ENCODE assay signal across 29 cellular contexts in the genomic region with DNA sequence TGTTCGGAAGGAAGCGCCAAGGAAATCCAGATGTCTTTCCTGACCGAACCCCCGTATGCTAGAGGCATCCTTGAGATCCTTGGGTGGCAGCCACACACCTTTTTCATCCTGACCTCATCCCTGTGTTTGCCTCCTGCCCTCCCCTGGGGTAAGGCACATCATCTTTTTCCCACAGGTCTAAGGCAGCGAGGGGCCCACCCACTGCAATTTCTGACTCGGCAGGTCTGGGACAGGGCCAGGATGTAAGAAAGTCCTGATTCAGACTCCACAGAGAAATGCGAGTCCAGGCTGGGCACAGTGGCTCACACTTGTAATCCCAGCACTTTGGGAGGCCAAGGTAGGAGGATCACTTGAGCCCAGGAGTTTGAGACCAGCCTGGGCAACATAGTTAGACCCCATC. TPM values are rescaled to one million over a fixed set of nuclear protein-coding genes. Genes with fewer than 3 reads are reported as not detected.
"Had no signal": no experiment of that assay in that cellular context is flagged by ENCODE, and none has a peak within 500 bp of the region (broad histone marks: within the 10 kb centered on the region; RNA-seq: fewer than 3 reads in every experiment).

No MANE protein-coding gene starts in this region.

- H3K27ac ChIP-seq: body of pancreas, left lung, stomach, suprapubic skin, transverse colon, uterus, WERI-Rb-1 had no signal

- ATAC-seq: activated CD8-positive, alpha-beta memory T cell treated with anti-CD3 and anti-CD28 coated beads, Interleukin-2, amount 10 ng/mL, durations not matched to agents 7 days and 5 days; activated CD8-positive, alpha-beta T cell treated with anti-CD3 and anti-CD28 coated beads for 36 hours; activated naive CD8-positive, alpha-beta T cell treated with anti-CD3 and anti-CD28 coated beads, Interleukin-2, amount 50 U/mL, for 24 hours; body of pancreas; left lung; naive thymus-derived CD4-positive, alpha-beta T cell; sciatic nerve; stimulated activated memory B cell treated with anti-CD40 and anti-IgM and Interleukin-4, amounts not matched to agents 10 μg/mL and 1 μg/mL and 100 μg/mL, for 72 hours had no signal

- H3K9me3 ChIP-seq: body of pancreas, left lung, stomach, suprapubic skin, transverse colon, uterus had no signal

- H3K4me3 ChIP-seq: body of pancreas, left lung, lung, smooth muscle cell, stomach, suprapubic skin, transverse colon, uterus had no signal

- H3K4me1 ChIP-seq: body of pancreas, stomach, suprapubic skin, transverse colon, uterus had no signal

- H3K36me3 ChIP-seq: suprapubic skin, transverse colon, uterus, WERI-Rb-1 had no signal

- H3K27me3 ChIP-seq: body of pancreas, left lung, stomach, suprapubic skin, transverse colon, uterus had no signal

- DNase-seq: activated CD4-positive, alpha-beta T cell treated with anti-CD3 and anti-CD28 coated beads, Interleukin-2, amount 10 ng/mL, durations not matched to agents 7 days and 5 days; activated CD4-positive, CD25-positive, alpha-beta regulatory T cell treated with anti-CD3 and anti-CD28 coated beads, Interleukin-2, amount 50 U/mL, for 72 hours; activated CD8-positive, alpha-beta memory T cell treated with anti-CD3 and anti-CD28 coated beads, Interleukin-2, amount 10 ng/mL, durations not matched to agents 7 days and 5 days; activated CD8-positive, alpha-beta T cell treated with anti-CD3 and anti-CD28 coated beads for 36 hours; activated effector memory CD4-positive, alpha-beta T cell treated with anti-CD3 and anti-CD28 coated beads, Interleukin-2, amount 50 U/mL, for 16 hours; activated naive CD4-positive, alpha-beta T cell treated with anti-CD3 and anti-CD28 coated beads, Interleukin-2, amount 50 U/mL, for 16 hours; activated naive CD8-positive, alpha-beta T cell treated with anti-CD3 and anti-CD28 coated beads, Interleukin-2, amount 50 U/mL, for 24 hours; activated T-cell treated with anti-CD3 and anti-CD28 coated beads for 4 hours; anterior cingulate cortex; body of pancreas; kidney; naive thymus-derived CD4-positive, alpha-beta T cell; posterior cingulate gyrus; stimulated activated CD4-positive, alpha-beta T cell treated with anti-CD3 and anti-CD28 coated beads, Interleukin-15, amount 100 ng/mL, for 24 hours; stomach; transverse colon; uterus; WERI-Rb-1 had no signal

- H3K4me2 ChIP-seq: smooth muscle cell had no signal

RNA-seq across cellular contexts. Expression of a gene that starts 36.5 kb away (rescaled TPM):
- total RNA-seq: activated CD8-positive, alpha-beta memory T cell treated with anti-CD3 and anti-CD28 coated beads, Interleukin-2, amount 10 ng/mL, durations not matched to agents 7 days and 5 days; cardiac septum; chondrocyte; epithelial cell of proximal tubule; fibroblast of lung; left lung; neural crest cell; sciatic nerve; smooth muscle cell; stomach; transverse colon had no signal
- polyA plus RNA-seq: fibroblast of lung, smooth muscle cell had no signal
